In the genomic region with DNA sequence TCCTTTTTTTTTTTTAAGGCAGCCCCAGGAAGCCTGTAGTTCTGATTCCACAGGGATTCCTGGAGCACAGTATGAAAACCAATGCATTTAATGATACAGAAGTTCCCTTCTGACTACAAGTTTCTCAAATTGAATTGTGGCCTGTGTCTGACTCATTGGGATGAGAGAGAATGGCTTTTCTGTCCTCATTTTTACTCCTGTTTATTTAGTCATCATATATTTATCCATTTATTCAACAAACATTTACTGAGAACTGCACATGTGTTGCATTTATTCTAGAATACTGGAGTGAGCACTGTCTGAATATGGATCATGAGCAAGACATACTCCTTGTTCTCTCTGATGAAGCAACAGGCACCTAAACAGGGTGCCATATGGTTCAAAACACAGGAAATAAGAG, we compare ENCODE assay signal across 28 cellular contexts.
DNase-seq lines count a peak whose midpoint lies in the region; ATAC-seq and TF ChIP-seq lines count a peak whose summit lies in the region.
"Had no signal": no experiment of that assay in that cellular context is flagged by ENCODE, and none has a peak within 500 bp of the region (broad histone marks: within the 10 kb centered on the region; RNA-seq: fewer than 3 reads in every experiment).

No MANE protein-coding gene starts in this region.

- no peak overlapping the region for H2AFZ ChIP-seq in fibroblast of lung (ENCODE audit: low read length)

- TF ChIP-seq CTCF in AG10803 (conservative IDR thresholded peaks at IDR 0.05; ENCODE audit: low read length) = no peak
- TF ChIP-seq CTCF in fibroblast of lung (conservative IDR thresholded peaks at IDR 0.05 in 1 of 2, IDR thresholded peaks at IDR 0.05 in 1 of 2; ENCODE audit: low read depth in 1 of 2, low read length in 2 of 2) = no peak

- no peaks in the 10 kb centered on the region for H3K79me2 ChIP-seq in fibroblast of lung (ENCODE audit: control insufficient read depth, insufficient read depth, low read length)

- in situ Hi-C loops in G401 (cut with HindIII; ENCODE audit: low sequenced_read_pairs) = no loop called here

- DNase-seq in AG10803 (ENCODE audit: low read depth) = peak; percentile 25
- DNase-seq in fibroblast of lung (ENCODE audit: low read depth in 2 of 2) = peak; percentile 46 to 72
- no peak for DNase-seq in substantia nigra (lab: John Stamatoyannopoulos, UW)
- no peak for DNase-seq in effector CD8-positive, alpha-beta T cell (lab: John Stamatoyannopoulos, UW)
- no peak for DNase-seq in G401 (ENCODE audit: low spot score)
- no peak for DNase-seq in posterior cingulate gyrus
- DNase-seq: 8988T; ACHN; AML-193; CD4-positive, alpha-beta T cell; COR-L47; DMS79; EL; GF-D8; HCEC 1CT; IMR-90; MM.1S; NCI-H1694; NCI-H2029 treated with DMSO at 0.1 percent for 48 hours; NCI-H2227 treated with DMSO at 0.1 percent for 48 hours; NCI-H69; SHP77 had no signal

- no peaks in the 10 kb centered on the region for H3K36me3 ChIP-seq in fibroblast of lung (ENCODE audit: control insufficient read depth, insufficient read depth, low read length)
- H3K36me3 ChIP-seq: BLaER1 treated with 17β-estradiol and CSF1 and Interleukin-3, amounts not matched to agents 10 nM and 100 nM had no signal

- peak overlapping the region; percentile 77 for H3K27ac ChIP-seq in angular gyrus (ENCODE audit: low read depth, low read length)
- H3K27ac ChIP-seq in fibroblast of lung (ENCODE audit: insufficient read depth, low read length) = no peak overlapping the region
- H3K27ac ChIP-seq in substantia nigra (ENCODE audit: low read depth, low read length, poor library complexity, severe bottlenecking) = peak overlapping the region; percentile 2
- H3K27ac ChIP-seq: BLaER1 treated with 17β-estradiol and CSF1 and Interleukin-3, amounts not matched to agents 10 nM and 100 nM; KMS-11; RWPE1; SK-N-MC had no signal

- no peaks in the 10 kb centered on the region for H3K4me1 ChIP-seq in fibroblast of lung (ENCODE audit: control insufficient read depth, extremely low read depth, insufficient read depth, low read length)
- H3K4me1 ChIP-seq: BLaER1 treated with 17β-estradiol and CSF1 and Interleukin-3, amounts not matched to agents 10 nM and 100 nM had no signal

- no peaks in the 10 kb centered on the region for H3K27me3 ChIP-seq in fibroblast of lung (ENCODE audit: control insufficient read depth, insufficient read depth, low read length)
- H3K27me3 ChIP-seq: BLaER1 treated with 17β-estradiol and CSF1 and Interleukin-3, amounts not matched to agents 10 nM and 100 nM had no signal

- ATAC-seq in HG03439 (IDR thresholded peaks at IDR 0.05; ENCODE audit: unreplicated experiment) = no peak

- intact Hi-C loops in posterior cingulate gyrus (cut with DNase I) = no loop called here

- H4K20me1 ChIP-seq in fibroblast of lung (ENCODE audit: control insufficient read depth, extremely low read depth, insufficient read depth, low read length) = no peaks in the 10 kb centered on the region
- H4K20me1 ChIP-seq: BLaER1 treated with 17β-estradiol and CSF1 and Interleukin-3, amounts not matched to agents 10 nM and 100 nM had no signal

- H3K4me3 ChIP-seq in AG10803 (ENCODE audit: low read length) (no peak overlapping the region), fibroblast of lung (replicated peaks in 1 of 4; ENCODE audit: control extremely low read depth in 1 of 4, insufficient read depth in 1 of 4, low read depth in 3 of 4, low read length in 4 of 4) (no peak overlapping the region)
- H3K4me3 ChIP-seq: BLaER1 treated with 17β-estradiol and CSF1 and Interleukin-3, amounts not matched to agents 10 nM and 100 nM; SK-N-MC had no signal

- no peak overlapping the region for H3K9ac ChIP-seq in fibroblast of lung (ENCODE audit: insufficient read depth, low read length)
- H3K9ac ChIP-seq: BLaER1 treated with 17β-estradiol and CSF1 and Interleukin-3, amounts not matched to agents 10 nM and 100 nM; KMS-11 had no signal

- H3K9me3 ChIP-seq in fibroblast of lung (ENCODE audit: control insufficient read depth, insufficient read depth, low read depth, low read length) = no peaks in the 10 kb centered on the region

- H3K4me2 ChIP-seq in fibroblast of lung (ENCODE audit: extremely low read depth, insufficient read depth, low read length) = no peak overlapping the region
- H3K4me2 ChIP-seq: BLaER1 treated with 17β-estradiol and CSF1 and Interleukin-3, amounts not matched to agents 10 nM and 100 nM; KMS-11 had no signal

Comparison
In these comparisons a context has a peak if more than half of its experiments do, and no peak if none do; other contexts are left out.
1. DNase-seq: peak in AG10803 (single experiment) and fibroblast of lung (2 of 2); none in substantia nigra (0 of 49), effector CD8-positive, alpha-beta T cell (single experiment), G401 (single experiment) and posterior cingulate gyrus (0 of 10).